In genomic region chr1:218380125-218380977, GRCh38 we compare ENCODE assay signal across 10 cellular contexts. TPM values are rescaled to one million over a fixed set of nuclear protein-coding genes. Genes with fewer than 3 reads are reported as not detected.
DNase-seq lines count a peak whose midpoint lies in the region; ATAC-seq and TF ChIP-seq lines count a peak whose summit lies in the region.
"Had no signal": no experiment of that assay in that cellular context is flagged by ENCODE, and none has a peak within 500 bp of the region (broad histone marks: within the 10 kb centered on the region; RNA-seq: fewer than 3 reads in every experiment).

No MANE protein-coding gene starts in this region.

- TF ChIP-seq CTCF in cardiac muscle cell (IDR thresholded peaks at IDR 0.05; ENCODE audit: low read depth, low read length), result no peak
- TF ChIP-seq CTCF in left ventricle myocardium inferior (IDR thresholded peaks at IDR 0.05; ENCODE audit: borderline replicate concordance), result no peak
- no peak for TF ChIP-seq CTCF in upper lobe of left lung (IDR thresholded peaks at IDR 0.05)
- no peak for TF ChIP-seq CTCF in CD14-positive monocyte (IDR thresholded peaks at IDR 0.05)

- no peak for TF ChIP-seq POLR2A in upper lobe of left lung (IDR thresholded peaks at IDR 0.05)

- H3K9ac ChIP-seq in adipocyte (ENCODE audit: low read length), result no peak overlapping the region
- H3K9ac ChIP-seq: BLaER1 treated with 17β-estradiol and CSF1 and Interleukin-3, amounts not matched to agents 10 nM and 100 nM had no signal

- ATAC-seq in upper lobe of left lung (ENCODE audit: low FRiP score in 2 of 2), result peak; percentile 51 to 86
- ATAC-seq in activated T-cell treated with anti-CD3 and anti-CD28 coated beads, Interleukin-2, amount 50 U/mL, for 4 hours, result no peak

- H3K27ac Mint-ChIP-seq in CD14-positive monocyte, result no peak overlapping the region

- no peaks in the 10 kb centered on the region for H3K9me3 Mint-ChIP-seq in activated T-cell treated with anti-CD3 and anti-CD28 coated beads, Interleukin-2, amount 50 U/mL, for 4 hours
- H3K9me3 Mint-ChIP-seq in CD14-positive monocyte, result no peaks in the 10 kb centered on the region

- intact Hi-C loops in left ventricle myocardium inferior (cut with micrococcal nuclease) (no loop called here), CD14-positive monocyte (cut with micrococcal nuclease) (no loop called here)

- 61 to 69% methylated on average over 7 of the region's 7 CpGs for WGBS in upper lobe of left lung, 2 donors

- H3K36me3 Mint-ChIP-seq in activated T-cell treated with anti-CD3 and anti-CD28 coated beads, Interleukin-2, amount 50 U/mL, for 4 hours (ENCODE audit: insufficient read depth), result no peaks in the 10 kb centered on the region
- H3K36me3 Mint-ChIP-seq in CD14-positive monocyte, result no peaks in the 10 kb centered on the region

- TF ChIP-seq EP300 in upper lobe of left lung (IDR thresholded peaks at IDR 0.05), result no peak

- H3K27ac ChIP-seq in cardiac muscle cell (peak overlapping the region; percentile 83), left ventricle myocardium inferior (replicated peaks) (no peak overlapping the region), upper lobe of left lung (peak overlapping the region in 3 of 4 donors; percentile 5 to 67 (median 38))
- H3K27ac ChIP-seq: BLaER1 treated with 17β-estradiol and CSF1 and Interleukin-3, amounts not matched to agents 10 nM and 100 nM had no signal

- DNase-seq in cardiac muscle cell (ENCODE audit: low read depth in 1 of 2, low spot score in 1 of 2) (peak; percentile 42 to 67), left ventricle myocardium inferior (no peak), adipocyte (ENCODE audit: low read depth) (peak; percentile 48), iris pigment epithelial cell (ENCODE audit: low read depth) (peak; percentile 86), upper lobe of left lung (peak in 1 of 2 donors; percentile 61), NCI-H1930 (lab: John Stamatoyannopoulos, UW) (no peak), CD14-positive monocyte (ENCODE audit: low spot score) (no peak)
- no peak for DNase-seq in activated T-cell treated with anti-CD3 and anti-CD28 coated beads, Interleukin-2, amount 50 U/mL, for 4 hours

- H3K4me3 Mint-ChIP-seq in activated T-cell treated with anti-CD3 and anti-CD28 coated beads, Interleukin-2, amount 50 U/mL, for 4 hours, result no peak overlapping the region
- H3K4me3 Mint-ChIP-seq in CD14-positive monocyte, result peak overlapping the region in 1 of 2 donors; percentile 44

- H3K27me3 Mint-ChIP-seq in activated T-cell treated with anti-CD3 and anti-CD28 coated beads, Interleukin-2, amount 50 U/mL, for 4 hours (ENCODE audit: low read depth), result peaks cover 58% of the 10 kb centered on the region
- H3K27me3 Mint-ChIP-seq in CD14-positive monocyte (ENCODE audit: low read depth in 3 of 3), result peaks cover 38 to 80% (median 70%) of the 10 kb centered on the region in 3 donors

- peaks cover 16% of the 10 kb centered on the region for H3K36me3 ChIP-seq in cardiac muscle cell
- no peaks in the 10 kb centered on the region for H3K36me3 ChIP-seq in left ventricle myocardium inferior
- H3K36me3 ChIP-seq in adipocyte (ENCODE audit: control insufficient read depth, insufficient read depth, low read length, severe bottlenecking), result no peaks in the 10 kb centered on the region
- H3K36me3 ChIP-seq in upper lobe of left lung, result no peaks in the 10 kb centered on the region
- H3K36me3 ChIP-seq: BLaER1 treated with 17β-estradiol and CSF1 and Interleukin-3, amounts not matched to agents 10 nM and 100 nM had no signal

- H3K9me3 ChIP-seq in cardiac muscle cell (ENCODE audit: low read depth), result no peaks in the 10 kb centered on the region
- H3K9me3 ChIP-seq in left ventricle myocardium inferior (replicated peaks), result no peaks in the 10 kb centered on the region
- H3K9me3 ChIP-seq in adipocyte (ENCODE audit: control insufficient read depth, low read length), result no peaks in the 10 kb centered on the region
- H3K9me3 ChIP-seq in upper lobe of left lung, result no peaks in the 10 kb centered on the region
- H3K9me3 ChIP-seq: BLaER1 treated with 17β-estradiol and CSF1 and Interleukin-3, amounts not matched to agents 10 nM and 100 nM had no signal

- H3K4me3 ChIP-seq in cardiac muscle cell (no peak overlapping the region), left ventricle myocardium inferior (no peak overlapping the region), adipocyte (ENCODE audit: low read length) (no peak overlapping the region), upper lobe of left lung (no peak overlapping the region)
- H3K4me3 ChIP-seq: BLaER1 treated with 17β-estradiol and CSF1 and Interleukin-3, amounts not matched to agents 10 nM and 100 nM had no signal

- no peaks in the 10 kb centered on the region for H3K27me3 ChIP-seq in cardiac muscle cell
- H3K27me3 ChIP-seq in left ventricle myocardium inferior (ENCODE audit: low read depth), result no peaks in the 10 kb centered on the region
- H3K27me3 ChIP-seq in adipocyte (replicated peaks; ENCODE audit: control insufficient read depth, insufficient read depth, low read length), result no peaks in the 10 kb centered on the region
- H3K27me3 ChIP-seq in upper lobe of left lung, result no peaks in the 10 kb centered on the region

- H3K4me1 ChIP-seq in cardiac muscle cell (ENCODE audit: low read depth) (peaks cover 75% of the 10 kb centered on the region), left ventricle myocardium inferior (peaks cover 16% of the 10 kb centered on the region), adipocyte (ENCODE audit: control insufficient read depth, insufficient read depth, low read length) (peaks cover 16% of the 10 kb centered on the region), upper lobe of left lung (peaks cover 0 to 17% (median 9%) of the 10 kb centered on the region in 4 donors)

- peaks cover 11% of the 10 kb centered on the region for H3K4me1 Mint-ChIP-seq in activated T-cell treated with anti-CD3 and anti-CD28 coated beads, Interleukin-2, amount 50 U/mL, for 4 hours (ENCODE audit: low read depth)
- peaks cover 12% of the 10 kb centered on the region for H3K4me1 Mint-ChIP-seq in CD14-positive monocyte

RNA-seq across cellular contexts. Expression of gene TGFB2, which starts 35.2 kb away (rescaled TPM):
- 107 and 171 TPM in 2 replicates for total RNA-seq in cardiac muscle cell
- polyA plus RNA-seq in cardiac muscle cell, result 132 and 210 TPM in 2 replicates
- 4.4 TPM for total RNA-seq in left ventricle myocardium inferior
- 10 to 100 TPM in 3 of 6 donors, 1 to 10 TPM in 3; 4.2 to 13.7 (median 9.9) TPM for total RNA-seq in upper lobe of left lung
- total RNA-seq in activated T-cell treated with anti-CD3 and anti-CD28 coated beads, Interleukin-2, amount 50 U/mL, for 4 hours, result not detected
- polyA plus RNA-seq in CD14-positive monocyte, result not detected
- total RNA-seq: activated CD8-positive, alpha-beta memory T cell treated with anti-CD3 and anti-CD28 coated beads for 36 hours had no signal

Comparison
In these comparisons a context has a peak if more than half of its experiments do, and no peak if none do; other contexts are left out.
1. DNase-seq: peak in cardiac muscle cell (2 of 2), adipocyte (single experiment) and iris pigment epithelial cell (single experiment); none in left ventricle myocardium inferior (single experiment), NCI-H1930 (0 of 2), activated T-cell treated with anti-CD3 and anti-CD28 coated beads, Interleukin-2, amount 50 U/mL, for 4 hours (single experiment) and CD14-positive monocyte (single experiment).
2. ATAC-seq: peak in upper lobe of left lung (2 of 2); none in activated T-cell treated with anti-CD3 and anti-CD28 coated beads, Interleukin-2, amount 50 U/mL, for 4 hours (0 of 2).